In the genomic region with DNA sequence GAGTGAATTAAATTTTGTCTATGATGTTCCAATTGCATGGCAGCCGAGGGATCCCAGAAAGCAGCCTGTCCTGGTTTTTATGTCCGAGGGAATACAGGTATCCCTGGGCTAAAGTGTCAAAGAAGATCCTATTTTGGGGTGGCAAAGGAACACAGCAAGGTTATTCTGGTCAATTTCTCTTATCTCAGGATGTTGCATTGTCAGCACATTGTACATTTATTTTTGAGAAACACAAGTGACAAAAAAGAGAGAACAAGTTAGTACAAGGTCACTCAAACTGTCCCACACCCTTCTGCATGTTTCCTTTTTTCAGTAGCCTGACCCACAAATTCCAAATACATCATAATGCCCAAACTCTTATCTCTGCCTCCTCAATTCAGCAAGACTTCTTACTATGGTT, we compare ENCODE assay signal across 30 cellular contexts. TPM values are rescaled to one million over a fixed set of nuclear protein-coding genes. Genes with fewer than 3 reads are reported as not detected.
"Had no signal": no experiment of that assay in that cellular context is flagged by ENCODE, and none has a peak within 500 bp of the region (broad histone marks: within the 10 kb centered on the region; RNA-seq: fewer than 3 reads in every experiment).

No MANE protein-coding gene starts in this region.

- H3K4me3 ChIP-seq: gastrocnemius medialis, lower lobe of right lung, mucosa of descending colon, smooth muscle cell, testis, tibial artery had no signal

- H3K79me2 ChIP-seq: parathyroid adenoma had no signal

- DNase-seq: effector CD8-positive, alpha-beta T cell; endodermal cell; foreskin fibroblast; gastrocnemius medialis; head of caudate nucleus; left ventricle myocardium superior; lower lobe of right lung; mucosa of descending colon; naive B cell; stimulated activated CD4-positive, alpha-beta T cell treated with anti-CD3 and anti-CD28 coated beads, Interleukin-2, amount 100 ng/mL, for 24 hours; stimulated activated CD4-positive, alpha-beta T cell treated with anti-CD3 and anti-CD28 coated beads, Interleukin-4, amount 100 ng/mL, for 24 hours; stimulated activated naive CD4-positive, alpha-beta T cell treated with Interleukin-2 at 50 U/mL for 16 hours; substantia nigra; testis; tibial artery had no signal

- H2AFZ ChIP-seq: parathyroid adenoma had no signal

- H3K36me3 ChIP-seq: gastrocnemius medialis, lower lobe of right lung, tibial artery had no signal

- H3K4me2 ChIP-seq: smooth muscle cell had no signal

- ATAC-seq: esophagus mucosa; gastrocnemius medialis; left ventricle myocardium superior; lower lobe of right lung; mucosa of descending colon; natural killer cell treated with Interleukin-12 subunit alpha and Interleukin-12 subunit beta and Interleukin-15 and Interleukin-18, amount 100 ng/mL, for 72 hours; sciatic nerve; stimulated activated effector memory CD8-positive, alpha-beta T cell treated with anti-CD3 and anti-CD28 coated beads, Interleukin-12 subunit alpha, Interleukin-12 subunit beta, amount 100 ng/mL, for 72 hours had no signal

- H3K27ac ChIP-seq: epithelial cell of prostate, gastrocnemius medialis, lower lobe of right lung, parathyroid adenoma, testis, tibial artery had no signal

- H3K9me3 ChIP-seq: gastrocnemius medialis, lower lobe of right lung, mucosa of descending colon, testis, tibial artery had no signal

- H3K4me3 Mint-ChIP-seq: endodermal cell; memory B cell; mesothelial cell of epicardium; naive B cell; natural killer cell treated with Interleukin-12 subunit alpha and Interleukin-12 subunit beta and Interleukin-15 and Interleukin-18, amount 100 ng/mL, for 72 hours; neural crest cell; stimulated activated effector memory CD8-positive, alpha-beta T cell treated with anti-CD3 and anti-CD28 coated beads, Interleukin-12 subunit alpha, Interleukin-12 subunit beta, amount 100 ng/mL, for 72 hours; type B pancreatic cell had no signal

- H3K4me1 ChIP-seq: gastrocnemius medialis, lower lobe of right lung, parathyroid adenoma, testis, tibial artery had no signal

- H3K27ac Mint-ChIP-seq: endodermal cell; memory B cell; mesothelial cell of epicardium; naive B cell; natural killer cell treated with Interleukin-12 subunit alpha and Interleukin-12 subunit beta and Interleukin-15 and Interleukin-18, amount 100 ng/mL, for 72 hours; progenitor cell of endocrine pancreas; stimulated activated effector memory CD8-positive, alpha-beta T cell treated with anti-CD3 and anti-CD28 coated beads, Interleukin-12 subunit alpha, Interleukin-12 subunit beta, amount 100 ng/mL, for 72 hours; type B pancreatic cell had no signal

- H3K36me3 Mint-ChIP-seq: memory B cell; mesothelial cell of epicardium; naive B cell; stimulated activated effector memory CD8-positive, alpha-beta T cell treated with anti-CD3 and anti-CD28 coated beads, Interleukin-12 subunit alpha, Interleukin-12 subunit beta, amount 100 ng/mL, for 72 hours; type B pancreatic cell had no signal

- H3K4me1 Mint-ChIP-seq: endodermal cell; memory B cell; mesothelial cell of epicardium; naive B cell; neural crest cell; stimulated activated effector memory CD8-positive, alpha-beta T cell treated with anti-CD3 and anti-CD28 coated beads, Interleukin-12 subunit alpha, Interleukin-12 subunit beta, amount 100 ng/mL, for 72 hours had no signal

- H3K9me3 Mint-ChIP-seq: endodermal cell, mesothelial cell of epicardium, neural crest cell, type B pancreatic cell had no signal

- H3K27me3 Mint-ChIP-seq: memory B cell; natural killer cell treated with Interleukin-12 subunit alpha and Interleukin-12 subunit beta and Interleukin-15 and Interleukin-18, amount 100 ng/mL, for 72 hours; progenitor cell of endocrine pancreas; type B pancreatic cell had no signal

- H3K9ac ChIP-seq: parathyroid adenoma had no signal

- H3K27me3 ChIP-seq: gastrocnemius medialis, testis, tibial artery had no signal

- FAIRE-seq: colon, keratinocyte had no signal

RNA-seq across cellular contexts. Expression of gene RGS18, which starts 17.7 kb away (rescaled TPM):
- total RNA-seq: endodermal cell, glomerular endothelial cell, mesothelial cell of epicardium, neural crest cell, progenitor cell of endocrine pancreas, smooth muscle cell had no signal
- polyA plus RNA-seq: smooth muscle cell had no signal
